11 cellular contexts compared by ENCODE assay signal in the genomic region with DNA sequence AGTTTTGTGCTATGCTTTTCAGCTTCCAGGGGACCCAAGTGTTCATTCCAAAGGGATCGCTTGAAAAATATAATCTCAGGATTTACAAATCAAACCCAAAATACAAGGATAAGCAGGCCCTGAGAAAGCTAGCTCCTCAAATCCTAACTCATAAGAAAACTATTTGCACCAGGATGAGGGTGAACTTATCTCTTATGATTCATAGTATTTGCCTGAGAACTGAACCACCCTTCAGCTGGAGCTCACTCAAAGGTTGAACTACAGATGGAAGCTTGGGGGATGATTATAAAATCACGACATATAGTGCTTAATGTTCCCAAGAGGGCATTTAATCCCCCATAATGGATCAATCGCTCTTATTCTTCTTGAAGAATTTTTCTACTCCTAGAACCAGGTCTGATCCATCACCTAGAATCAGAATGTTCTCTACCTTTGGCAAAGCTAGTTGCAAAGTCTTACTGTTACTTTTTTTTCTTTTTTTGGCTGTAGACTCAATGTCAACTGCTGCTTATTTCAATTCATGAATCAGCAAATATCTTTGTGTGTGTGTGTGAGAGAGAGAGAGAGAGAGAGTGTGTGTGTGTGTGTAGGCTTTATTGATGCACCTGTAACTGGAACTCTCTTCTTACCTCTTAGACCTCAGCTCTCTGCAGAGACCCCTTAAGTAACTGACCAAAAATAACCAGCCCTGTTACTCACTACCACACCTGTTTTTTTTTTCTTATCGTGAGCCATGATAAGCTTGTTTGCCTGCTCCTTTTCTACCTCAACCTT. TPM values are rescaled to one million over a fixed set of nuclear protein-coding genes. Genes with fewer than 3 reads are reported as not detected.
DNase-seq lines count a peak whose midpoint lies in the region; ATAC-seq, FAIRE-seq and TF ChIP-seq lines count a peak whose summit lies in the region.
"Had no signal": no experiment of that assay in that cellular context is flagged by ENCODE, and none has a peak within 500 bp of the region (broad histone marks: within the 10 kb centered on the region; RNA-seq: fewer than 3 reads in every experiment).

No MANE protein-coding gene starts in this region.

- TF ChIP-seq CTCF in RWPE2 (IDR thresholded peaks at IDR 0.05; ENCODE audit: poor library complexity, severe bottlenecking): no peak
- no peak for TF ChIP-seq CTCF in smooth muscle cell (IDR thresholded peaks at IDR 0.05; ENCODE audit: borderline replicate concordance, insufficient read depth, poor library complexity, severe bottlenecking)

- H3K9ac ChIP-seq in smooth muscle cell (ENCODE audit: low read depth): peak overlapping the region; percentile 13

- H3K27ac ChIP-seq in RWPE2 (ENCODE audit: poor library complexity, severe bottlenecking): peak overlapping the region; percentile 48
- peak overlapping the region; percentile 75 for H3K27ac ChIP-seq in smooth muscle cell (ENCODE audit: low read depth)
- H3K27ac ChIP-seq: 22Rv1, suprapubic skin had no signal

- H3K27me3 ChIP-seq in RWPE2 (ENCODE audit: insufficient read depth, poor library complexity, severe bottlenecking) (no peaks in the 10 kb centered on the region), smooth muscle cell (ENCODE audit: low read depth) (no peaks in the 10 kb centered on the region)
- H3K27me3 ChIP-seq: suprapubic skin had no signal

- H3K4me3 ChIP-seq in RWPE2 (ENCODE audit: severe bottlenecking) (no peak overlapping the region), smooth muscle cell (no peak overlapping the region)
- H3K4me3 ChIP-seq: suprapubic skin had no signal

- 44% methylated on average over 4 of the region's 4 CpGs for WGBS in smooth muscle cell (ENCODE audit: low lambda C conversion rate)

- H3K36me3 ChIP-seq in RWPE2 (ENCODE audit: low read depth) (no peaks in the 10 kb centered on the region), smooth muscle cell (ENCODE audit: low read depth) (no peaks in the 10 kb centered on the region)
- H3K36me3 ChIP-seq: suprapubic skin had no signal

- H4K20me1 ChIP-seq in smooth muscle cell (ENCODE audit: low read depth): no peaks in the 10 kb centered on the region

- DNase-seq in DMS153 (lab: John Stamatoyannopoulos, UW) (peak; percentile 12), DMS153 treated with DMSO at 0.1 percent for 48 hours (lab: John Stamatoyannopoulos, UW; ENCODE audit: unreplicated experiment) (no peak), RWPE2 (ENCODE audit: low spot score) (no peak), smooth muscle cell (lab: John Stamatoyannopoulos, UW; ENCODE audit: unreplicated experiment) (no peak), NCI-H1048 (lab: John Stamatoyannopoulos, UW) (no peak), GM19239 (ENCODE audit: insufficient read length, low spot score) (no peak)
- DNase-seq: activated gamma-delta T cell treated with Interleukin-2 at 50 U/mL for 16 hours had no signal

- H3K4me2 ChIP-seq in smooth muscle cell: peak overlapping the region; percentile 58

- no peaks in the 10 kb centered on the region for H3F3A ChIP-seq in smooth muscle cell (ENCODE audit: low read depth)

- peak; percentile 88 for ATAC-seq in RWPE2 (ENCODE audit: low read depth)
- peak; percentile 18 for ATAC-seq in esophagus mucosa
- no peak for ATAC-seq in HG03108 (IDR thresholded peaks at IDR 0.05; ENCODE audit: unreplicated experiment)

- H3K9me3 ChIP-seq in RWPE2 (ENCODE audit: severe bottlenecking) (no peaks in the 10 kb centered on the region), smooth muscle cell (replicated peaks; ENCODE audit: low read depth) (no peaks in the 10 kb centered on the region)
- H3K9me3 ChIP-seq: suprapubic skin had no signal

- H3K79me2 ChIP-seq in smooth muscle cell (ENCODE audit: low read depth): no peaks in the 10 kb centered on the region

- no peak overlapping the region for H2AFZ ChIP-seq in smooth muscle cell (ENCODE audit: low read depth)

- no peak for FAIRE-seq in GM19239 (lab: Jason Lieb, UNC)

- H3K4me1 ChIP-seq in RWPE2 (ENCODE audit: insufficient read depth, poor library complexity, severe bottlenecking) (peaks cover 18% of the 10 kb centered on the region), smooth muscle cell (ENCODE audit: low read depth) (peaks cover 48% of the 10 kb centered on the region)

RNA-seq across cellular contexts. Expression of a gene that starts 44.8 kb away (rescaled TPM):
- total RNA-seq in esophagus mucosa: 15.5 TPM
- 8.0 and 9.1 TPM in 2 replicates for total RNA-seq in smooth muscle cell
- 9.5 and 18.3 TPM in 2 replicates for polyA plus RNA-seq in smooth muscle cell
